ENCODE assay signal across 8 cellular contexts in the genomic region with DNA sequence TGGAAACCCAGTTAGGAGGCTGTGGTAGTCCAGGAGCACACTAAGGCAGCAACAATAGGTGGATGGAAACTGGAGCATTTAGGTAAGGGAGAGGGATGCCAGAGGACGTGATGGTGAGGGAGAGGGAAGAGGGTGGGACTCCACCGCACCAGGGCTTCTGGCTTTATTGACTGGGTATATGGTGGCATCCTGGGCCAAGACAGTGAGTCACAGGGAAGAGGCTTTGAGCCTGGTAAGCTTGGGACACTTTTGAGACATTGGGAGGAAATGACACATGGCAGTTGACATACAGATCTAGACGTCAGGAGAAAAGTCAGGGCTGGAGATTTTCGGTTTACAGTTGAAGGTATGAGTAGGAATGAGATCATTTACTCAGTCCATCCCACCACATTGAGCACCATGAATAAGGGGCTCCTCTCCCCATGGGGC. TPM values are rescaled to one million over a fixed set of nuclear protein-coding genes. Genes with fewer than 3 reads are reported as not detected.
DNase-seq lines count a peak whose midpoint lies in the region; ATAC-seq and TF ChIP-seq lines count a peak whose summit lies in the region.

No MANE protein-coding gene starts in this region.

- H3K9ac ChIP-seq in MM.1S (ENCODE audit: low read length) = no peak overlapping the region

- no peak overlapping the region for H3K27ac ChIP-seq in body of pancreas
- H3K27ac ChIP-seq in MM.1S (ENCODE audit: low read length) = no peak overlapping the region

- H4K20me1 ChIP-seq in MM.1S (ENCODE audit: insufficient read depth, low read length) = no peaks in the 10 kb centered on the region

- peak; percentile 80; the same call in 1 of the 2 replicates for TF ChIP-seq EP300 in Ishikawa (IDR thresholded peaks at IDR 0.05; ENCODE audit: borderline replicate concordance)

- peak overlapping the region; percentile 66 to 69 for H3K4me3 Mint-ChIP-seq in activated T-cell treated with anti-CD3 and anti-CD28 coated beads, Interleukin-2, amount 50 U/mL, for 72 hours
- no peak overlapping the region for H3K4me3 Mint-ChIP-seq in nephron progenitor cell

- peak; percentile 74 for DNase-seq in AG08395 (ENCODE audit: low spot score)
- peak; percentile 64 to 69 for DNase-seq in activated T-cell treated with anti-CD3 and anti-CD28 coated beads, Interleukin-2, amount 50 U/mL, for 72 hours
- peak; percentile 49 for DNase-seq in kidney glomerular epithelial cell (lab: John Stamatoyannopoulos, UW)
- DNase-seq in body of pancreas = no peak
- no peak for DNase-seq in HEK293T (ENCODE audit: extremely low spot score)
- DNase-seq in nephron progenitor cell = no peak
- no peak for DNase-seq in MM.1S

- no peak for TF ChIP-seq CTCF in body of pancreas (IDR thresholded peaks at IDR 0.05)
- TF ChIP-seq CTCF in nephron progenitor cell (IDR thresholded peaks at IDR 0.05) = no peak
- no peak for TF ChIP-seq CTCF in MM.1S (IDR thresholded peaks at IDR 0.05; ENCODE audit: low read length)

- POLR2A ChIA-PET in HEK293T (lab: Yijun Ruan, JAX) = interaction anchor here (0.6 kb wide), 1 partner anchor 15 kb away, joined by 3 read pairs; the partner anchor contains the start of gene NT5E

- no peak overlapping the region for H3K4me2 ChIP-seq in MM.1S (ENCODE audit: low read depth, low read length)

- no peak for TF ChIP-seq RAD21 in Ishikawa (IDR thresholded peaks at IDR 0.05; ENCODE audit: low read depth)

- H3K27ac Mint-ChIP-seq in activated T-cell treated with anti-CD3 and anti-CD28 coated beads, Interleukin-2, amount 50 U/mL, for 72 hours = peak overlapping the region; percentile 29
- H3K27ac Mint-ChIP-seq in nephron progenitor cell = no peak overlapping the region

- peak; percentile 82 to 85 for ATAC-seq in activated T-cell treated with anti-CD3 and anti-CD28 coated beads, Interleukin-2, amount 50 U/mL, for 72 hours (replicated peaks in 1 of 2)
- ATAC-seq in body of pancreas = no peak

- 61 to 65% methylated on average over 4 of the region's 4 CpGs for WGBS in body of pancreas, 2 donors

- intact Hi-C loops in body of pancreas (cut with DNase I) = no loop called here

- H3K36me3 ChIP-seq in body of pancreas (replicated peaks in 1 of 2; ENCODE audit: insufficient read depth in 1 of 2, low read depth in 2 of 2) = no peaks in the 10 kb centered on the region
- H3K36me3 ChIP-seq in MM.1S (replicated peaks; ENCODE audit: insufficient read depth, low read length) = no peaks in the 10 kb centered on the region

- no peaks in the 10 kb centered on the region for H3K79me2 ChIP-seq in MM.1S (ENCODE audit: low read length)

- H2AFZ ChIP-seq in MM.1S (ENCODE audit: low read length) = no peak overlapping the region

- H3K27me3 Mint-ChIP-seq in activated T-cell treated with anti-CD3 and anti-CD28 coated beads, Interleukin-2, amount 50 U/mL, for 72 hours (ENCODE audit: low read depth) = no peaks in the 10 kb centered on the region
- H3K27me3 Mint-ChIP-seq in nephron progenitor cell (ENCODE audit: low read depth, poor library complexity) = peaks cover 13% of the 10 kb centered on the region

- CTCF ChIA-PET in HEK293T (lab: Yijun Ruan, JAX) = interaction anchor here (3.9 kb wide), 1 partner anchor 18 kb away, joined by 14 read pairs; no protein-coding TSS in a partner anchor

- no peaks in the 10 kb centered on the region for H3K9me3 ChIP-seq in body of pancreas
- H3K9me3 ChIP-seq in MM.1S (replicated peaks; ENCODE audit: insufficient read depth, low read length) = no peaks in the 10 kb centered on the region

- no peaks in the 10 kb centered on the region for H3K9me3 Mint-ChIP-seq in activated T-cell treated with anti-CD3 and anti-CD28 coated beads, Interleukin-2, amount 50 U/mL, for 72 hours
- H3K9me3 Mint-ChIP-seq in nephron progenitor cell = no peaks in the 10 kb centered on the region

- no peak for TF ChIP-seq POLR2A in body of pancreas (IDR thresholded peaks at IDR 0.05)

- H3K27me3 ChIP-seq in body of pancreas (no peaks in the 10 kb centered on the region), MM.1S (replicated peaks; ENCODE audit: insufficient read depth, low read length) (no peaks in the 10 kb centered on the region)

- H3F3A ChIP-seq in MM.1S (ENCODE audit: insufficient read depth, low read length) = peaks cover 15% of the 10 kb centered on the region

- no peaks in the 10 kb centered on the region for H3K9me2 ChIP-seq in MM.1S (replicated peaks; ENCODE audit: insufficient read depth, low read length)

- H3K4me3 ChIP-seq in body of pancreas (no peak overlapping the region), MM.1S (ENCODE audit: low read length) (no peak overlapping the region)

- H3K36me3 Mint-ChIP-seq in activated T-cell treated with anti-CD3 and anti-CD28 coated beads, Interleukin-2, amount 50 U/mL, for 72 hours (ENCODE audit: insufficient read depth in 2 of 2) = no peaks in the 10 kb centered on the region
- H3K36me3 Mint-ChIP-seq in nephron progenitor cell (ENCODE audit: low read depth) = no peaks in the 10 kb centered on the region

- H3K4me1 ChIP-seq in body of pancreas = peaks cover 16% of the 10 kb centered on the region
- H3K4me1 ChIP-seq in MM.1S (ENCODE audit: low read length) = peaks cover 64% of the 10 kb centered on the region

- H3K4me1 Mint-ChIP-seq in activated T-cell treated with anti-CD3 and anti-CD28 coated beads, Interleukin-2, amount 50 U/mL, for 72 hours (ENCODE audit: low read depth) = peaks cover 64% of the 10 kb centered on the region
- H3K4me1 Mint-ChIP-seq in nephron progenitor cell = no peaks in the 10 kb centered on the region

TF ChIP-seq in Ishikawa, 13 proteins besides CTCF, POLR2A, EP300 and RAD21 (continues in another document):
- TF ChIP-seq, protein P1, sequence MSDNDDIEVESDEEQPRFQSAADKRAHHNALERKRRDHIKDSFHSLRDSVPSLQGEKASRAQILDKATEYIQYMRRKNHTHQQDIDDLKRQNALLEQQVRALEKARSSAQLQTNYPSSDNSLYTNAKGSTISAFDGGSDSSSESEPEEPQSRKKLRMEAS (IDR thresholded peaks at IDR 0.05) = peak; percentile 29; the same call in 1 of the 2 replicates
- TF ChIP-seq CEBPB (IDR thresholded peaks at IDR 0.05) (no peak), TCF12 (IDR thresholded peaks at IDR 0.05; ENCODE audit: low read depth) (peak; percentile 45; the same call in 1 of the 2 replicates), REST (IDR thresholded peaks at IDR 0.05; ENCODE audit: low read depth) (no peak)

TF ChIP-seq in HEK293T, 16 proteins besides CTCF, POLR2A, EP300 and RAD21:
- TF ChIP-seq L3MBTL2 (conservative IDR thresholded peaks at IDR 0.05) (no peak), FOXK2 (IDR thresholded peaks at IDR 0.05) (no peak), SP1 (IDR thresholded peaks at IDR 0.05) (no peak), TARDBP (IDR thresholded peaks at IDR 0.05) (no peak), FOXM1 (IDR thresholded peaks at IDR 0.05; ENCODE audit: borderline replicate concordance) (no peak), LEF1 (IDR thresholded peaks at IDR 0.05; ENCODE audit: borderline replicate concordance) (no peak), BHLHE40 (IDR thresholded peaks at IDR 0.05; ENCODE audit: borderline replicate concordance) (no peak)

RNA-seq across cellular contexts. Expression of gene NT5E, which starts 14.9 kb away (rescaled TPM):
- total RNA-seq in activated T-cell treated with anti-CD3 and anti-CD28 coated beads, Interleukin-2, amount 50 U/mL, for 72 hours = 10 to 100 TPM in 1 of 2 donors, 1 to 10 TPM in 1; 6.2 to 13.1 TPM
- 1 to 10 TPM; 3.1 to 4.0 TPM for total RNA-seq in body of pancreas

Comparison
In these comparisons a context has a peak if more than half of its experiments do, and no peak if none do; other contexts are left out.
1. DNase-seq: peak in AG08395 (single experiment), activated T-cell treated with anti-CD3 and anti-CD28 coated beads, Interleukin-2, amount 50 U/mL, for 72 hours (2 of 2) and kidney glomerular epithelial cell (single experiment); none in body of pancreas (0 of 4), HEK293T (single experiment), nephron progenitor cell (single experiment) and MM.1S (single experiment).